ENCODE assay signal across 18 cellular contexts in the genomic region with DNA sequence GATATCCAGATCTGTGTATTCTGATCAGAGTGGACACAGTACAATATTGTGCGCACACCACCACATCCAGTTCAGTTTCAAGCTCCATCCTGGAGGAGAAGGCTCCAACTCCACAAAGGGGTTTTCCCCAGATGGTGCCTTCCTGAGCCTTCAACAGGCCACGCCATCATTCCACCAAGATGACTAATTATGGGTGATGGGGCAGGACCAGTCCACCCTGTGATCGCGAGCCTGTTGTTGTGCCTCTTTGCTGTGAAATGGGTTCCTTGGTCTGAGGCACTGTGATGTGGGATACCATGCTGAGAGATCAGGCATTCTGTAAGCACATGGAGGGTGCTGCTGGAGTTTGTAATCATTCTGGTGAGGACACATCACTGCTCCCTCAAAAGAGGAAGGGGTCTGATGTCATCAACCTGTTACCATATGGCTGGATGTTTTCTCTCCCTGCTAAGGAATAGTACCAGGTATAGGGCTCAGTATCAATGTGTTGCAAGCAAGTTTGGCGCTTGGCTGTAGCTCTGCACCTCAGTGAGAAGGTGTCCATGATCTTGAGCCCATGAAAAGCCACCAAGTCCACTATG. TPM values are rescaled to one million over a fixed set of nuclear protein-coding genes. Genes with fewer than 3 reads are reported as not detected.
"Had no signal": no experiment of that assay in that cellular context is flagged by ENCODE, and none has a peak within 500 bp of the region (broad histone marks: within the 10 kb centered on the region; RNA-seq: fewer than 3 reads in every experiment).

No MANE protein-coding gene starts in this region.

- H3K9me3 ChIP-seq: adrenal gland had no signal

- H3K4me3 Mint-ChIP-seq: stimulated activated naive B cell treated with anti-CD40 and anti-IgM and Interleukin-4, amounts not matched to agents 10 μg/mL and 1 μg/mL and 100 μg/mL, for 72 hours; T-helper 2 cell treated with Interferon-gamma antibody and Interleukin-4, amounts not matched to agents 5 μg/mL and 100 μg/mL, for 36 hours; type B pancreatic cell had no signal

- H3K36me3 Mint-ChIP-seq: stimulated activated naive B cell treated with anti-CD40 and anti-IgM and Interleukin-4, amounts not matched to agents 10 μg/mL and 1 μg/mL and 100 μg/mL, for 72 hours; type B pancreatic cell had no signal

- H3K27me3 ChIP-seq: adrenal gland had no signal

- H3K4me1 ChIP-seq: adrenal gland, parathyroid adenoma had no signal

- H3K27ac Mint-ChIP-seq: T-helper 2 cell treated with Interferon-gamma antibody and Interleukin-4, amounts not matched to agents 5 μg/mL and 100 μg/mL, for 36 hours; type B pancreatic cell had no signal

- ATAC-seq: activated CD4-positive, CD25-positive, alpha-beta regulatory T cell treated with anti-CD3 and anti-CD28 coated beads, Interleukin-2, amount 50 U/mL, for 24 hours; stimulated activated naive B cell treated with anti-CD40 and anti-IgM and Interleukin-4, amounts not matched to agents 10 μg/mL and 1 μg/mL and 100 μg/mL, for 72 hours had no signal

- H3K9ac ChIP-seq: parathyroid adenoma had no signal

- H3K9me3 Mint-ChIP-seq: T-helper 2 cell treated with Interferon-gamma antibody and Interleukin-4, amounts not matched to agents 5 μg/mL and 100 μg/mL, for 36 hours had no signal

- H3K4me1 Mint-ChIP-seq: stimulated activated naive B cell treated with anti-CD40 and anti-IgM and Interleukin-4, amounts not matched to agents 10 μg/mL and 1 μg/mL and 100 μg/mL, for 72 hours had no signal

- H3K27ac ChIP-seq: adrenal gland, coronary artery, parathyroid adenoma had no signal

- H3K4me3 ChIP-seq: adrenal gland, coronary artery had no signal

- FAIRE-seq: endothelial cell of umbilical vein, frontal cortex had no signal

- H3K36me3 ChIP-seq: adrenal gland had no signal

- H3K79me2 ChIP-seq: parathyroid adenoma had no signal

- DNase-seq: activated CD4-positive, alpha-beta T cell treated with anti-CD3 and anti-CD28 coated beads, Interleukin-2, amount 50 U/mL, for 48 hours; activated naive CD4-positive, alpha-beta T cell treated with Interleukin-2 at 50 U/mL for 16 hours; adrenal gland; central memory CD4-positive, alpha-beta T cell; effector CD4-positive, alpha-beta T cell; retina; stimulated activated naive B cell treated with anti-CD40 and anti-IgM and Interleukin-4, amounts not matched to agents 10 μg/mL and 1 μg/mL and 100 μg/mL, for 72 hours; SW 1271 had no signal

- H2AFZ ChIP-seq: parathyroid adenoma had no signal

RNA-seq across cellular contexts. Expression of a gene that starts 6.7 kb away (rescaled TPM):
- total RNA-seq: myocyte had no signal

RNA-seq across cellular contexts. Expression of a gene that starts 35.6 kb away (rescaled TPM):
- total RNA-seq: endothelial cell of umbilical vein, kidney epithelial cell, lower leg skin had no signal
- polyA plus RNA-seq: endothelial cell of umbilical vein had no signal

RNA-seq across cellular contexts. Expression of a gene that starts 37.4 kb away (rescaled TPM):
- total RNA-seq: endothelial cell of umbilical vein, kidney epithelial cell had no signal
